Comparison of ENCODE assay signal across 9 cellular contexts in genomic region chr17:77375108-77375507, GRCh38.
DNase-seq lines count a peak whose midpoint lies in the region; ATAC-seq and TF ChIP-seq lines count a peak whose summit lies in the region.
"Had no signal": no experiment of that assay in that cellular context is flagged by ENCODE, and none has a peak within 500 bp of the region (broad histone marks: within the 10 kb centered on the region; RNA-seq: fewer than 3 reads in every experiment).

No MANE protein-coding gene starts in this region.

- H3K9me3 ChIP-seq in lung (ENCODE audit: control insufficient read depth in 2 of 2, insufficient read depth in 1 of 2, low read length in 1 of 2) (no peaks in the 10 kb centered on the region), mucosa of descending colon (no peaks in the 10 kb centered on the region)

- H3K4me1 ChIP-seq in lung (ENCODE audit: control insufficient read depth in 2 of 2, insufficient read depth in 2 of 2, low read length in 2 of 2) (peaks cover 25 to 75% of the 10 kb centered on the region in 2 donors), mucosa of descending colon (ENCODE audit: low read depth) (peaks cover 44% of the 10 kb centered on the region)

- peaks cover 60% of the 10 kb centered on the region for H3K4me1 Mint-ChIP-seq in activated CD8-positive, alpha-beta memory T cell treated with anti-CD3 and anti-CD28 coated beads, Interleukin-2, amount 10 ng/mL, durations not matched to agents 7 days and 5 days

- H3K27ac Mint-ChIP-seq in activated CD8-positive, alpha-beta memory T cell treated with anti-CD3 and anti-CD28 coated beads, Interleukin-2, amount 10 ng/mL, durations not matched to agents 7 days and 5 days = peak overlapping the region; percentile 96

- DNase-seq in activated CD8-positive, alpha-beta memory T cell treated with anti-CD3 and anti-CD28 coated beads, Interleukin-2, amount 10 ng/mL, durations not matched to agents 7 days and 5 days = no peak
- no peak for DNase-seq in activated CD8-positive, alpha-beta memory T cell treated with anti-CD3 and anti-CD28 coated beads for 24 hours
- DNase-seq in astrocyte of the spinal cord (ENCODE audit: low read depth, low spot score) = no peak
- DNase-seq in lung (ENCODE audit: low spot score) = peak; percentile 61
- DNase-seq in mucosa of descending colon = no peak
- DNase-seq in HuH-7 (ENCODE audit: low spot score) = no peak
- DNase-seq in NCI-H1105 (lab: John Stamatoyannopoulos, UW) = no peak
- DNase-seq: GOT3 had no signal

- in situ Hi-C loops in astrocyte of the spinal cord (cut with HindIII; ENCODE audit: low sequenced_read_pairs) = no loop called here

- TF ChIP-seq CTCF in astrocyte of the spinal cord (IDR thresholded peaks at IDR 0.05; ENCODE audit: low read depth, low read length) (no peak), lung (IDR thresholded peaks at IDR 0.05; ENCODE audit: control extremely low read depth, extremely low read depth) (no peak), mucosa of descending colon (IDR thresholded peaks at IDR 0.05) (no peak)

- intact Hi-C loops in mucosa of descending colon (cut with DNase I, micrococcal nuclease) = no loop called here

- WGBS in lung, 2 donors = 32 to 62% methylated on average over 13 of the region's 13 CpGs

- H3K4me3 ChIP-seq in astrocyte of the spinal cord (ENCODE audit: low read depth, low read length) (peak overlapping the region; percentile 82), lung (no peak overlapping the region), mucosa of descending colon (no peak overlapping the region)

- H3K27ac ChIP-seq in lung (ENCODE audit: low read depth in 1 of 2, low read length in 1 of 2) (peak overlapping the region; percentile 86 to 96), temporal lobe (ENCODE audit: low read depth, low read length) (peak overlapping the region; percentile 83)

- H3K36me3 Mint-ChIP-seq in activated CD8-positive, alpha-beta memory T cell treated with anti-CD3 and anti-CD28 coated beads, Interleukin-2, amount 10 ng/mL, durations not matched to agents 7 days and 5 days = peaks cover 8% of the 10 kb centered on the region

- no peaks in the 10 kb centered on the region for H3K27me3 ChIP-seq in lung (ENCODE audit: control insufficient read depth, insufficient read depth)

- no peaks in the 10 kb centered on the region for H3K27me3 Mint-ChIP-seq in activated CD8-positive, alpha-beta memory T cell treated with anti-CD3 and anti-CD28 coated beads, Interleukin-2, amount 10 ng/mL, durations not matched to agents 7 days and 5 days

- peak overlapping the region; percentile 95 for H3K4me3 Mint-ChIP-seq in activated CD8-positive, alpha-beta memory T cell treated with anti-CD3 and anti-CD28 coated beads, Interleukin-2, amount 10 ng/mL, durations not matched to agents 7 days and 5 days

- CTCF ChIA-PET in activated CD8-positive, alpha-beta memory T cell treated with anti-CD3 and anti-CD28 coated beads, Interleukin-2, amount 10 ng/mL, durations not matched to agents 7 days and 5 days (lab: Charles Lee) = interaction anchor here (0.9 to 4.6 kb wide), 16 partner anchors 8 to 120 kb away, joined by 3 to 52 read pairs (median 5); no protein-coding TSS in a partner anchor

- H3K36me3 ChIP-seq in lung (ENCODE audit: control insufficient read depth in 2 of 2, insufficient read depth in 2 of 2, low read length in 2 of 2) = peaks cover 0 to 2% of the 10 kb centered on the region in 2 donors
- no peaks in the 10 kb centered on the region for H3K36me3 ChIP-seq in mucosa of descending colon (ENCODE audit: low read depth)

- no peak for ATAC-seq in activated CD8-positive, alpha-beta memory T cell treated with anti-CD3 and anti-CD28 coated beads, Interleukin-2, amount 10 ng/mL, durations not matched to agents 7 days and 5 days
- ATAC-seq in lung (ENCODE audit: insufficient read depth, low FRiP score) = no peak
- no peak for ATAC-seq in mucosa of descending colon

- no peaks in the 10 kb centered on the region for H3K9me3 Mint-ChIP-seq in activated CD8-positive, alpha-beta memory T cell treated with anti-CD3 and anti-CD28 coated beads, Interleukin-2, amount 10 ng/mL, durations not matched to agents 7 days and 5 days (ENCODE audit: low read depth)
